Comparison of ENCODE assay signal across 8 cellular contexts in genomic region chr11:47179655-47179991, GRCh38. TPM values are rescaled to one million over a fixed set of nuclear protein-coding genes. Genes with fewer than 3 reads are reported as not detected.
DNase-seq lines count a peak whose midpoint lies in the region; ATAC-seq lines count a peak whose summit lies in the region.

No MANE protein-coding gene starts in this region.

- DNase-seq in NCI-H748 (lab: John Stamatoyannopoulos, UW; ENCODE audit: unreplicated experiment) (peak; percentile 49), NCI-H748 treated with DMSO at 0.1 percent for 48 hours (lab: John Stamatoyannopoulos, UW) (no peak), HUDEP-2 (lab: John Stamatoyannopoulos, UW; ENCODE audit: unreplicated experiment in 76 of 76) (peak in 43 of 76 experiments; percentile 4 to 61 (median 29)), SKM-1 treated with dmso at 0.1 percent for 144 hours (lab: John Stamatoyannopoulos, UW; ENCODE audit: unreplicated experiment) (peak; percentile 27), dermis blood vessel endothelial cell (peak; percentile 75), pons (ENCODE audit: low spot score) (peak; percentile 70), amniotic stem cell (lab: John Stamatoyannopoulos, UW) (no peak)

- ATAC-seq in HG03196 (IDR thresholded peaks at IDR 0.05; ENCODE audit: unreplicated experiment) = no peak

RNA-seq across cellular contexts. Expression of gene ARFGAP2, which starts 2.9 kb away (rescaled TPM):
- total RNA-seq in dermis blood vessel endothelial cell = 132 and 177 TPM in 2 replicates

RNA-seq across cellular contexts. Expression of gene PACSIN3, which starts 6.6 kb away (rescaled TPM):
- total RNA-seq in dermis blood vessel endothelial cell = 16.7 and 23.2 TPM in 2 replicates

RNA-seq across cellular contexts. Expression of gene DDB2, which starts 35.2 kb away (rescaled TPM):
- 59.2 and 71.9 TPM in 2 replicates for total RNA-seq in dermis blood vessel endothelial cell

Comparison
In these comparisons a context has a peak if more than half of its experiments do, and no peak if none do; other contexts are left out.
1. DNase-seq: peak in NCI-H748 (single experiment), HUDEP-2 (43 of 76), SKM-1 treated with dmso at 0.1 percent for 144 hours (single experiment), dermis blood vessel endothelial cell (single experiment) and pons (single experiment); none in NCI-H748 treated with DMSO at 0.1 percent for 48 hours (single experiment) and amniotic stem cell (single experiment).